22 cellular contexts compared by ENCODE assay signal in genomic region chr4:42348247-42348646, GRCh38. TPM values are rescaled to one million over a fixed set of nuclear protein-coding genes. Genes with fewer than 3 reads are reported as not detected.
A peak's percentile ranks its signal among the peaks of the same experiment; 100 is the strongest.
DNase-seq lines count a peak whose midpoint lies in the region; ATAC-seq and TF ChIP-seq lines count a peak whose summit lies in the region.
"Had no signal": no experiment of that assay in that cellular context is flagged by ENCODE, and none has a peak within 500 bp of the region (broad histone marks: within the 10 kb centered on the region; RNA-seq: fewer than 3 reads in every experiment).

No MANE protein-coding gene starts in this region.

- H3K36me3 ChIP-seq in right atrium auricular region, result no peaks in the 10 kb centered on the region
- H3K36me3 ChIP-seq: BLaER1 treated with 17β-estradiol and CSF1 and Interleukin-3, amounts not matched to agents 10 nM and 100 nM; Peyer's patch had no signal

- H3K4me1 ChIP-seq in right atrium auricular region, result peaks cover 0 to 5% of the 10 kb centered on the region in 2 donors
- H3K4me1 ChIP-seq: Peyer's patch had no signal

- no peaks in the 10 kb centered on the region for H3K27me3 ChIP-seq in right atrium auricular region
- H3K27me3 ChIP-seq: BLaER1 treated with 17β-estradiol and CSF1 and Interleukin-3, amounts not matched to agents 10 nM and 100 nM; Peyer's patch had no signal

- no peak overlapping the region for H3K4me3 ChIP-seq in right atrium auricular region
- H3K4me3 ChIP-seq: BLaER1 treated with 17β-estradiol and CSF1 and Interleukin-3, amounts not matched to agents 10 nM and 100 nM; Peyer's patch had no signal

- ATAC-seq in Right ventricle myocardium inferior (peak; percentile 66), left colon (peak; percentile 63), GM18861 (IDR thresholded peaks at IDR 0.05; ENCODE audit: unreplicated experiment) (no peak)
- ATAC-seq: CD8-positive, alpha-beta T cell had no signal

- intact Hi-C loops in Right ventricle myocardium inferior (cut with DNase I) (no loop called here), left colon (cut with DNase I, micrococcal nuclease) (no loop called here)

- H3K27ac ChIP-seq in right atrium auricular region, result no peak overlapping the region
- H3K27ac ChIP-seq: Peyer's patch had no signal

- H3K9me3 ChIP-seq in right atrium auricular region, result no peaks in the 10 kb centered on the region
- H3K9me3 ChIP-seq: Peyer's patch, SK-N-SH had no signal

- DNase-seq in Right ventricle myocardium inferior (ENCODE audit: missing footprints), result no peak
- no peak for DNase-seq in right atrium auricular region (ENCODE audit: low spot score)
- DNase-seq in erythroblast (lab: John Stamatoyannopoulos, UW), result peak; percentile 64 to 82
- no peak for DNase-seq in left colon
- no peak for DNase-seq in NCI-H1092 (lab: John Stamatoyannopoulos, UW)
- no peak for DNase-seq in ecto neural progenitor cell (ENCODE audit: low spot score)
- DNase-seq: CD8-positive, alpha-beta T cell; DMS79; H7; HFFc6; Kasumi-1; NCI-H1105 treated with DMSO at 0.1 percent for 48 hours; NCI-H1694; NCI-H2081 treated with DMSO at 0.1 percent for 48 hours; NCI-H446 treated with DMSO at 0.1 percent for 48 hours; NCI-H69; NK-92 treated with Interleukin-12 subunit alpha and Interleukin-12 subunit beta, amount 100 ng/mL, for 24 hours; Peyer's patch; SHP77; SK-N-SH had no signal

- TF ChIP-seq POLR2A in erythroblast (IDR thresholded peaks at IDR 0.05; ENCODE audit: low read length), result no peak

- TF ChIP-seq CTCF in right atrium auricular region (IDR thresholded peaks at IDR 0.05), result no peak

RNA-seq across cellular contexts. Expression of gene SHISA3, which starts 49.0 kb away (rescaled TPM):
- total RNA-seq in Right ventricle myocardium inferior (5.5 TPM), right atrium auricular region (10 to 100 TPM; 14.5 to 15.5 TPM), left colon (1 to 10 TPM in 1 of 2 donors, under 1 TPM in 1; 0.52 to 1.9 TPM)
- total RNA-seq: CD8-positive, alpha-beta T cell; HFFc6 had no signal

Comparison
In these comparisons a context has a peak if more than half of its experiments do, and no peak if none do; other contexts are left out.
1. DNase-seq: peak in erythroblast (2 of 2); none in Right ventricle myocardium inferior (single experiment), right atrium auricular region (single experiment), left colon (0 of 2), NCI-H1092 (single experiment) and ecto neural progenitor cell (single experiment).